ENCODE assay signal across 20 cellular contexts in the genomic region with DNA sequence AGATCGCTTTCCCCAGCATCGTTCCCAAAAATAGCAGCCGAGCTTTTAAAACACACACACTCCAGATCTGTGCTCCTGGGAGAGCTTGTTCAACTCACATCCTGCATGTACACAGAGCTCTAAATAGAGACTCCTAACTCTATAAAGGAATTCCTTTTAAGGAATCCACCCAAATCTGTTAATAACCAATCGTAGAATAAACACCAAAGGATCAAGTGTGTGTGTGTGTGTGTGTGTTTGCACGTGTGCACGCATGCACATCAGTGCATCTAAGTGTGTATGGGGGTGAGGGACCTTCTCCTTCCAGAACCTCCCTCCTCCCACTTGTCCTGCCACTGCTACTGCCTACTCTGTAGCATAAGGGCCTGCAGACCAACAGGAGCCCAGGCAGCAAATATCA. TPM values are rescaled to one million over a fixed set of nuclear protein-coding genes. Genes with fewer than 3 reads are reported as not detected.
DNase-seq lines count a peak whose midpoint lies in the region; ATAC-seq and TF ChIP-seq lines count a peak whose summit lies in the region.
"Had no signal": no experiment of that assay in that cellular context is flagged by ENCODE, and none has a peak within 500 bp of the region (broad histone marks: within the 10 kb centered on the region; RNA-seq: fewer than 3 reads in every experiment).

No MANE protein-coding gene starts in this region.

- H4K8ac ChIP-seq in mesenchymal stem cell (ENCODE audit: low read length) = no peak overlapping the region

- ATAC-seq in gastroesophageal sphincter (no peak), GM21825 (IDR thresholded peaks at IDR 0.05; ENCODE audit: unreplicated experiment) (no peak), GM18873 (IDR thresholded peaks at IDR 0.05; ENCODE audit: low FRiP score, unreplicated experiment) (no peak)
- no peak for ATAC-seq in stimulated activated effector memory CD8-positive, alpha-beta T cell treated with anti-CD3 and anti-CD28 coated beads, Interleukin-12 subunit alpha, Interleukin-12 subunit beta, amount 100 ng/mL, for 72 hours
- ATAC-seq: activated CD8-positive, alpha-beta T cell treated with anti-CD3 and anti-CD28 coated beads, Interleukin-2, amount 10 ng/mL, durations not matched to agents 7 days and 5 days; stimulated activated naive CD8-positive, alpha-beta T cell treated with anti-CD3 and anti-CD28 coated beads, Interleukin-15, Interleukin-2, amounts not matched to agents 100 U/mL and 50 U/mL, for 24 hours had no signal

- 51 to 54% methylated on average over 6 of the region's 6 CpGs for WGBS in gastroesophageal sphincter (ENCODE audit: low coverage in 1 of 2), 2 donors
- WGBS in mesenchymal stem cell = 34% methylated on average over 3 of the region's 6 CpGs
- WGBS in transverse colon (ENCODE audit: low coverage in 1 of 2), 2 donors = 50 to 60% methylated on average over 3 to 6 of the region's 6 CpGs

- peaks cover 10% of the 10 kb centered on the region for H3K4me1 Mint-ChIP-seq in stimulated activated effector memory CD8-positive, alpha-beta T cell treated with anti-CD3 and anti-CD28 coated beads, Interleukin-12 subunit alpha, Interleukin-12 subunit beta, amount 100 ng/mL, for 72 hours

- no peak overlapping the region for H3K27ac Mint-ChIP-seq in stimulated activated effector memory CD8-positive, alpha-beta T cell treated with anti-CD3 and anti-CD28 coated beads, Interleukin-12 subunit alpha, Interleukin-12 subunit beta, amount 100 ng/mL, for 72 hours
- H3K27ac Mint-ChIP-seq: activated CD8-positive, alpha-beta T cell treated with anti-CD3 and anti-CD28 coated beads, Interleukin-2, amount 10 ng/mL, durations not matched to agents 7 days and 5 days; activated naive CD8-positive, alpha-beta T cell treated with anti-CD3 and anti-CD28 coated beads, Interleukin-2, amount 10 ng/mL, durations not matched to agents 7 days and 5 days; HFFc6 had no signal

- intact Hi-C loops in transverse colon (cut with DNase I; ENCODE audit: low total_unique reads) = no loop called here

- peaks cover 14% of the 10 kb centered on the region for H3K9me3 ChIP-seq in KOPT-K1 (ENCODE audit: insufficient read depth, low read length, poor library complexity, severe bottlenecking)
- H3K9me3 ChIP-seq in gastroesophageal sphincter = peaks cover 0 to 8% (median 0%) of the 10 kb centered on the region in 3 donors
- no peaks in the 10 kb centered on the region for H3K9me3 ChIP-seq in mesenchymal stem cell (ENCODE audit: control insufficient read depth, low read length)
- H3K9me3 ChIP-seq in transverse colon = peaks cover 0 to 7% of the 10 kb centered on the region in 2 donors
- H3K9me3 ChIP-seq: SK-N-SH had no signal

- H2BK5ac ChIP-seq in mesenchymal stem cell (ENCODE audit: low read depth, low read length, poor library complexity, severe bottlenecking) = no peak overlapping the region

- TF ChIP-seq EP300 in gastroesophageal sphincter (IDR thresholded peaks at IDR 0.05) (no peak), transverse colon (IDR thresholded peaks at IDR 0.05; ENCODE audit: low read depth) (no peak)

- H3K4me3 Mint-ChIP-seq in stimulated activated effector memory CD8-positive, alpha-beta T cell treated with anti-CD3 and anti-CD28 coated beads, Interleukin-12 subunit alpha, Interleukin-12 subunit beta, amount 100 ng/mL, for 72 hours = no peak overlapping the region
- H3K4me3 Mint-ChIP-seq: activated CD8-positive, alpha-beta T cell treated with anti-CD3 and anti-CD28 coated beads, Interleukin-2, amount 10 ng/mL, durations not matched to agents 7 days and 5 days; activated naive CD8-positive, alpha-beta T cell treated with anti-CD3 and anti-CD28 coated beads, Interleukin-2, amount 10 ng/mL, durations not matched to agents 7 days and 5 days; CD14-positive monocyte; central memory CD8-positive, alpha-beta T cell; HFFc6 had no signal

- no peak overlapping the region for H2BK120ac ChIP-seq in mesenchymal stem cell (ENCODE audit: low read depth, low read length)

- no peak for TF ChIP-seq CTCF in gastroesophageal sphincter (IDR thresholded peaks at IDR 0.05)
- TF ChIP-seq CTCF in transverse colon (IDR thresholded peaks at IDR 0.05) = no peak

- peak overlapping the region; percentile 48 for H4K91ac ChIP-seq in mesenchymal stem cell (ENCODE audit: low read length)

- no peak overlapping the region for H3K23ac ChIP-seq in mesenchymal stem cell (ENCODE audit: low read length in 2 of 2)

- peak overlapping the region in 1 of 2 experiments; percentile 35 for H3K14ac ChIP-seq in mesenchymal stem cell (ENCODE audit: low read length in 2 of 2)

- H3K4me3 ChIP-seq in gastroesophageal sphincter = no peak overlapping the region
- H3K4me3 ChIP-seq in mesenchymal stem cell (ENCODE audit: insufficient read depth in 1 of 2, low read depth in 1 of 2, low read length in 2 of 2) = no peak overlapping the region
- no peak overlapping the region for H3K4me3 ChIP-seq in transverse colon
- H3K4me3 ChIP-seq: GM23248 had no signal

- no peak overlapping the region for H2AK5ac ChIP-seq in mesenchymal stem cell (ENCODE audit: low read length, severe bottlenecking)

- DNase-seq in mesenchymal stem cell = no peak
- no peak for DNase-seq in transverse colon
- no peak for DNase-seq in stimulated activated effector memory CD8-positive, alpha-beta T cell treated with anti-CD3 and anti-CD28 coated beads, Interleukin-12 subunit alpha, Interleukin-12 subunit beta, amount 100 ng/mL, for 72 hours (ENCODE audit: low spot score in 2 of 2)
- DNase-seq: activated CD8-positive, alpha-beta T cell treated with anti-CD3 and anti-CD28 coated beads, Interleukin-2, amount 10 ng/mL, durations not matched to agents 7 days and 5 days; activated gamma-delta T cell; activated naive CD8-positive, alpha-beta T cell treated with anti-CD3 and anti-CD28 coated beads, Interleukin-2, amount 10 ng/mL, durations not matched to agents 7 days and 5 days; Calu3; GM23248; HFFc6; NCI-H1694; SK-N-SH; stimulated activated naive CD8-positive, alpha-beta T cell treated with anti-CD3 and anti-CD28 coated beads, Interleukin-15, Interleukin-2, amounts not matched to agents 100 U/mL and 50 U/mL, for 24 hours; trophoblast cell had no signal

- no peaks in the 10 kb centered on the region for H3K36me3 ChIP-seq in KOPT-K1 (ENCODE audit: insufficient read depth, low read length)
- H3K36me3 ChIP-seq in gastroesophageal sphincter = no peaks in the 10 kb centered on the region
- no peaks in the 10 kb centered on the region for H3K36me3 ChIP-seq in mesenchymal stem cell (ENCODE audit: control insufficient read depth in 1 of 2, insufficient read depth in 2 of 2, low read depth in 1 of 2, low read length in 2 of 2)
- no peaks in the 10 kb centered on the region for H3K36me3 ChIP-seq in transverse colon

- no peak overlapping the region for H3K4ac ChIP-seq in mesenchymal stem cell (ENCODE audit: low read depth in 1 of 2, low read length in 2 of 2)

- H3K9me3 Mint-ChIP-seq in stimulated activated effector memory CD8-positive, alpha-beta T cell treated with anti-CD3 and anti-CD28 coated beads, Interleukin-12 subunit alpha, Interleukin-12 subunit beta, amount 100 ng/mL, for 72 hours = peaks cover 3% of the 10 kb centered on the region
- H3K9me3 Mint-ChIP-seq: HFFc6 had no signal

- no peak overlapping the region for H3K4me2 ChIP-seq in mesenchymal stem cell (ENCODE audit: low read length, poor library complexity, severe bottlenecking)
- H3K4me2 ChIP-seq: SK-N-SH had no signal

- TF ChIP-seq POLR2A in gastroesophageal sphincter (IDR thresholded peaks at IDR 0.05) = no peak
- no peak for TF ChIP-seq POLR2A in transverse colon (IDR thresholded peaks at IDR 0.05)

- H3K27ac ChIP-seq in KOPT-K1 (ENCODE audit: low read depth, low read length, poor library complexity, severe bottlenecking) = peak overlapping the region; percentile 21
- H3K27ac ChIP-seq in gastroesophageal sphincter = peak overlapping the region in 3 of 4 donors; percentile 43 to 58 (median 48)
- no peak overlapping the region for H3K27ac ChIP-seq in mesenchymal stem cell (ENCODE audit: low read length, poor library complexity, severe bottlenecking)
- H3K27ac ChIP-seq in transverse colon = peak overlapping the region; percentile 32 to 57 (median 54)
- H3K27ac ChIP-seq: GM23248, HL-60 had no signal

- H3K27me3 ChIP-seq in gastroesophageal sphincter (no peaks in the 10 kb centered on the region), mesenchymal stem cell (ENCODE audit: control insufficient read depth in 1 of 2, insufficient read depth in 1 of 2, low read length in 2 of 2) (no peaks in the 10 kb centered on the region), transverse colon (no peaks in the 10 kb centered on the region)

- peak overlapping the region in 1 of 2 experiments; percentile 70 for H2BK12ac ChIP-seq in mesenchymal stem cell (ENCODE audit: low read length in 2 of 2)

- no peak overlapping the region for H2AFZ ChIP-seq in mesenchymal stem cell (ENCODE audit: low read depth, low read length)
- H2AFZ ChIP-seq: GM23248 had no signal

- no peaks in the 10 kb centered on the region for H3K79me1 ChIP-seq in mesenchymal stem cell (replicated peaks; ENCODE audit: low read length, poor library complexity, severe bottlenecking)

- H3K4me1 ChIP-seq in gastroesophageal sphincter (peaks cover 0 to 18% (median 0%) of the 10 kb centered on the region in 3 donors), mesenchymal stem cell (ENCODE audit: control insufficient read depth, insufficient read depth, low read depth, low read length) (peaks cover 7% of the 10 kb centered on the region), transverse colon (peaks cover 0 to 14% (median 2%) of the 10 kb centered on the region in 4 donors)

- H2BK15ac ChIP-seq in mesenchymal stem cell (ENCODE audit: low read depth, poor library complexity, severe bottlenecking) = no peak overlapping the region

- peak overlapping the region in 1 of 2 experiments; percentile 54 for H3K18ac ChIP-seq in mesenchymal stem cell (ENCODE audit: low read depth in 1 of 2, low read length in 2 of 2)

- no peak overlapping the region for H3K9ac ChIP-seq in mesenchymal stem cell (ENCODE audit: low read length)
- H3K9ac ChIP-seq: GM23248, SK-N-SH had no signal

- no peaks in the 10 kb centered on the region for H3K36me3 Mint-ChIP-seq in stimulated activated effector memory CD8-positive, alpha-beta T cell treated with anti-CD3 and anti-CD28 coated beads, Interleukin-12 subunit alpha, Interleukin-12 subunit beta, amount 100 ng/mL, for 72 hours
- H3K36me3 Mint-ChIP-seq: CD14-positive monocyte had no signal

- in situ Hi-C loops in transverse colon (cut with MboI; ENCODE audit: low pct_ligation_motif_present in 1 of 4, low pct_unique_long_range_greater_than_20kb in 1 of 4, low sequenced_read_pairs in 3 of 4) = loop anchor here in 2 of 4 donors (5.0 to 25.0 kb wide), 2 partner anchors 393 to 613 kb away; no protein-coding TSS in a partner anchor

RNA-seq across cellular contexts. Expression of gene PSMG1, which starts 58.4 kb away (rescaled TPM):
- total RNA-seq in gastroesophageal sphincter (10 to 100 TPM; 19.0 to 33.7 (median 30.4) TPM), transverse colon (10 to 100 TPM in 3 of 4 donors, 1 to 10 TPM in 1; 7.4 to 28.1 (median 20.2) TPM)
- 93.2 TPM for polyA plus RNA-seq in mesenchymal stem cell (2013, experiment 1 of 2)
- polyA plus RNA-seq in mesenchymal stem cell (2013, experiment 2 of 2) = 96.5 TPM
